ENCODE assay signal across 1 cellular context in the genomic region with DNA sequence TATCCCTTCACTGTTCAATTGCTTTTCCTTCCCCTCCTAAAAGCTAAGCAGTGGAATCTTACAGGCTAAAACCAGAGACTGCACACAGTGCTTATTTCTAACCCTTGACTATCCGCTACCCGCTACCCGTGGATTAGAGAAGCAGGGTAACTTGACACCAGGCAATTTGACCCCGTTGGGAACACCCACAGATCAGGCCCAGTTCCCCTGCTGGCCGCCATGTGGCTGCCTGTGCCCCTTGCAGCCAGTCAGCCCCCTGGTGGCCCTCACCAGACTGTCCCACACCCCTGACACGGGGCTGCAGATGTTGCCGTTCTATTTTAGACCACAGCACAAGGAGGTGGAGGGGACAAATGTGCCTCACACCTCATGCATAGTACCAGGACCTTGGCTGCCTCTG.
TF ChIP-seq lines count a peak whose summit lies in the region.

No MANE protein-coding gene starts in this region.

TF ChIP-seq in HepG2, 621 proteins besides CTCF, POLR2A, EP300 and RAD21 (continued from another document):
- no peak for TF ChIP-seq HNRNPL (IDR thresholded peaks at IDR 0.05; ENCODE audit: low read depth, low read length)
- TF ChIP-seq, protein P1, sequence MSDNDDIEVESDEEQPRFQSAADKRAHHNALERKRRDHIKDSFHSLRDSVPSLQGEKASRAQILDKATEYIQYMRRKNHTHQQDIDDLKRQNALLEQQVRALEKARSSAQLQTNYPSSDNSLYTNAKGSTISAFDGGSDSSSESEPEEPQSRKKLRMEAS (IDR thresholded peaks at IDR 0.05): 0 out of 2 replicates have a peak, but pooled peaks have one; percentile 34
- TF ChIP-seq ZNF619 (CRISPR knock-in tag; IDR thresholded peaks at IDR 0.05): no peak
- TF ChIP-seq, protein P2, sequence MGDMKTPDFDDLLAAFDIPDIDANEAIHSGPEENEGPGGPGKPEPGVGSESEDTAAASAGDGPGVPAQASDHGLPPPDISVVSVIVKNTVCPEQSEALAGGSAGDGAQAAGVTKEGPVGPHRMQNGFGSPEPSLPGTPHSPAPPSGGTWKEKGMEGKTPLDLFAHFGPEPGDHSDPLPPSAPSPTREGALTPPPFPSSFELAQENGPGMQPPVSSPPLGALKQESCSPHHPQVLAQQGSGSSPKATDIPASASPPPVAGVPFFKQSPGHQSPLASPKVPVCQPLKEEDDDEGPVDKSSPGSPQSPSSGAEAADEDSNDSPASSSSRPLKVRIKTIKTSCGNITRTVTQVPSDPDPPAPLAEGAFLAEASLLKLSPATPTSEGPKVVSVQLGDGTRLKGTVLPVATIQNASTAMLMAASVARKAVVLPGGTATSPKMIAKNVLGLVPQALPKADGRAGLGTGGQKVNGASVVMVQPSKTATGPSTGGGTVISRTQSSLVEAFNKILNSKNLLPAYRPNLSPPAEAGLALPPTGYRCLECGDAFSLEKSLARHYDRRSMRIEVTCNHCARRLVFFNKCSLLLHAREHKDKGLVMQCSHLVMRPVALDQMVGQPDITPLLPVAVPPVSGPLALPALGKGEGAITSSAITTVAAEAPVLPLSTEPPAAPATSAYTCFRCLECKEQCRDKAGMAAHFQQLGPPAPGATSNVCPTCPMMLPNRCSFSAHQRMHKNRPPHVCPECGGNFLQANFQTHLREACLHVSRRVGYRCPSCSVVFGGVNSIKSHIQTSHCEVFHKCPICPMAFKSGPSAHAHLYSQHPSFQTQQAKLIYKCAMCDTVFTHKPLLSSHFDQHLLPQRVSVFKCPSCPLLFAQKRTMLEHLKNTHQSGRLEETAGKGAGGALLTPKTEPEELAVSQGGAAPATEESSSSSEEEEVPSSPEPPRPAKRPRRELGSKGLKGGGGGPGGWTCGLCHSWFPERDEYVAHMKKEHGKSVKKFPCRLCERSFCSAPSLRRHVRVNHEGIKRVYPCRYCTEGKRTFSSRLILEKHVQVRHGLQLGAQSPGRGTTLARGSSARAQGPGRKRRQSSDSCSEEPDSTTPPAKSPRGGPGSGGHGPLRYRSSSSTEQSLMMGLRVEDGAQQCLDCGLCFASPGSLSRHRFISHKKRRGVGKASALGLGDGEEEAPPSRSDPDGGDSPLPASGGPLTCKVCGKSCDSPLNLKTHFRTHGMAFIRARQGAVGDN (CRISPR knock-in tag; IDR thresholded peaks at IDR 0.05): peak; percentile 22; the same call in 1 of the 2 replicates
- TF ChIP-seq KAT2B (IDR thresholded peaks at IDR 0.05; ENCODE audit: borderline replicate concordance, low read depth, low read length): no peak
- peak; percentile 37 for TF ChIP-seq YY1 (IDR thresholded peaks at IDR 0.05; ENCODE audit: insufficient read depth, insufficient replicate concordance, low read depth, low read length)
- no peak for TF ChIP-seq ESRRA (CRISPR knock-in tag; IDR thresholded peaks at IDR 0.05; ENCODE audit: low read depth)
- TF ChIP-seq SIX4 (CRISPR knock-in tag; IDR thresholded peaks at IDR 0.05): peak; percentile 91
- TF ChIP-seq, protein P3, sequence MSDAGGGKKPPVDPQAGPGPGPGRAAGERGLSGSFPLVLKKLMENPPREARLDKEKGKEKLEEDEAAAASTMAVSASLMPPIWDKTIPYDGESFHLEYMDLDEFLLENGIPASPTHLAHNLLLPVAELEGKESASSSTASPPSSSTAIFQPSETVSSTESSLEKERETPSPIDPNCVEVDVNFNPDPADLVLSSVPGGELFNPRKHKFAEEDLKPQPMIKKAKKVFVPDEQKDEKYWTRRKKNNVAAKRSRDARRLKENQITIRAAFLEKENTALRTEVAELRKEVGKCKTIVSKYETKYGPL (CRISPR knock-in tag; IDR thresholded peaks at IDR 0.05): no peak
- peak; percentile 36; the same call in 1 of the 2 replicates for TF ChIP-seq MYC (CRISPR knock-in tag; IDR thresholded peaks at IDR 0.05; ENCODE audit: borderline replicate concordance)
- TF ChIP-seq, protein P4, sequence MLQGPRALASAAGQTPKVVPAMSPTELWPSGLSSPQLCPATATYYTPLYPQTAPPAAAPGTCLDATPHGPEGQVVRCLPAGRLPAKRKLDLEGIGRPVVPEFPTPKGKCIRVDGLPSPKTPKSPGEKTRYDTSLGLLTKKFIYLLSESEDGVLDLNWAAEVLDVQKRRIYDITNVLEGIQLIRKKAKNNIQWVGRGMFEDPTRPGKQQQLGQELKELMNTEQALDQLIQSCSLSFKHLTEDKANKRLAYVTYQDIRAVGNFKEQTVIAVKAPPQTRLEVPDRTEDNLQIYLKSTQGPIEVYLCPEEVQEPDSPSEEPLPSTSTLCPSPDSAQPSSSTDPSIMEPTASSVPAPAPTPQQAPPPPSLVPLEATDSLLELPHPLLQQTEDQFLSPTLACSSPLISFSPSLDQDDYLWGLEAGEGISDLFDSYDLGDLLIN (CRISPR knock-in tag; IDR thresholded peaks at IDR 0.05; ENCODE audit: borderline replicate concordance): no peak
